Comparison of ENCODE assay signal across 10 cellular contexts in the genomic region with DNA sequence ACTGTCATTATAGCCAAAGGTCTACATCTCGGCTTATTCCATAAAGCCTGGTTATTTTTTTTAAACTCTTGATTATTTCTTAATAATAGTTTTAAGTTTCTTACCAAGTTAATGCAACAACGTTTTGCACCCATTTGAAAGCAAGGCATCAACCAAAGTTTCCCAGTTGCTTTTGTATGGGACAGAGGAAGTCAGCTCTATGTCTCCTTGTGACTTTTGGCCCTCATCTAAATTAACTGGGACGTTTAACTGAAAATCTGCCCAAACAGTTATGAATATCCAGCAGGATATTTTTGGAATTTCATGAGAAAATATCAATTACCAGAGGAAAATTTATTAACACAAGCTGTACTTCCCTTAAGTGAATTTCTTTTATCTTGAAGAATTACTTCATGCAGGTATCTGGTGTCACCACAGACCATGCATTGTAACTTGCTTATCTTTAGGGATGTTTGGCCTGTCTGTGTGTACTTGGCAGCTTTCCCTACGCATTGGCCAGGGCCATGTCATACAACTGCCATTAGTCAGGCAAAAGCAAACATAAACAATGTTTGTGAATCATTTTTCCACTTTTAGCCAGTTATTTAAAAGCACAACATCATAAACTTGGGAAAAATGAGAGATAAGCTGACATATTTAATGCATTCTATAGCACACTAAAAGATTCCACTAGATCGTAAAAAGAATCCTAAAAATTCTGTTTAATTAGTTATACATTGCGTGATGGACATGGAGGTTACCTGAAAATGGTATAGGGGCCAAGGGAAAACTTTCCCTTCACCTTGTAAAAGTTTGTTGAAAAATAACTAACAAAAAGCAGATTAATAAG.
DNase-seq lines count a peak whose midpoint lies in the region; ATAC-seq, FAIRE-seq and TF ChIP-seq lines count a peak whose summit lies in the region.
"Had no signal": no experiment of that assay in that cellular context is flagged by ENCODE, and none has a peak within 500 bp of the region (broad histone marks: within the 10 kb centered on the region; RNA-seq: fewer than 3 reads in every experiment).

No MANE protein-coding gene starts in this region.

- no peaks in the 10 kb centered on the region for H3K27me3 ChIP-seq in dorsolateral prefrontal cortex

- ATAC-seq in GM18517 (IDR thresholded peaks at IDR 0.05; ENCODE audit: unreplicated experiment) = no peak

- no peaks in the 10 kb centered on the region for H3K27me3 Mint-ChIP-seq in nephron (ENCODE audit: low read depth)

- DNase-seq in COLO829 (ENCODE audit: low spot score) (peak; percentile 32), NCI-H2196 (lab: John Stamatoyannopoulos, UW; ENCODE audit: unreplicated experiment) (peak; percentile 35), G401 (ENCODE audit: low spot score) (no peak), GDM1 (lab: John Stamatoyannopoulos, UW) (no peak), dorsolateral prefrontal cortex (no peak)
- DNase-seq: Karpas-422, naive B cell had no signal

- H3K4me3 Mint-ChIP-seq in nephron = peak overlapping the region in 1 of 3 experiments; percentile 21
- H3K4me3 Mint-ChIP-seq: naive B cell had no signal

- H3K27ac ChIP-seq in dorsolateral prefrontal cortex = no peak overlapping the region

- peak; percentile 92 for FAIRE-seq in endometrium (lab: Jason Lieb, UNC)

- H3K4me1 Mint-ChIP-seq in nephron = peaks cover 80% of the 10 kb centered on the region
- H3K4me1 Mint-ChIP-seq: naive B cell had no signal

- intact Hi-C loops in dorsolateral prefrontal cortex (cut with DNase I) = no loop called here

- H3K36me3 Mint-ChIP-seq in nephron (ENCODE audit: low read depth) = peaks cover 6% of the 10 kb centered on the region
- H3K36me3 Mint-ChIP-seq: naive B cell had no signal

- no peak for TF ChIP-seq CTCF in nephron (IDR thresholded peaks at IDR 0.05; ENCODE audit: unreplicated experiment in 3 of 3)
- no peak for TF ChIP-seq CTCF in dorsolateral prefrontal cortex (IDR thresholded peaks at IDR 0.05 in 54 of 56, conservative IDR thresholded peaks at IDR 0.05 in 2 of 56; ENCODE audit: low read depth in 1 of 56, partially characterized antibody in 56 of 56)

- peaks cover 2% of the 10 kb centered on the region for H3K9me3 Mint-ChIP-seq in nephron

- H3K4me3 ChIP-seq in dorsolateral prefrontal cortex = no peak overlapping the region

- H3K27ac Mint-ChIP-seq in nephron = peak overlapping the region; percentile 94 to 95 (median 94)
- H3K27ac Mint-ChIP-seq: naive B cell had no signal

- in situ Hi-C loops in G401 (cut with HindIII; ENCODE audit: low sequenced_read_pairs) = no loop called here

Comparison
In these comparisons a context has a peak if more than half of its experiments do, and no peak if none do; other contexts are left out.
1. DNase-seq: peak in COLO829 (single experiment) and NCI-H2196 (single experiment); none in G401 (single experiment), GDM1 (single experiment) and dorsolateral prefrontal cortex (0 of 10).